11 cellular contexts compared by ENCODE assay signal in genomic region chr22:47154621-47155081, GRCh38.
DNase-seq lines count a peak whose midpoint lies in the region; ATAC-seq and TF ChIP-seq lines count a peak whose summit lies in the region.
"Had no signal": no experiment of that assay in that cellular context is flagged by ENCODE, and none has a peak within 500 bp of the region (broad histone marks: within the 10 kb centered on the region; RNA-seq: fewer than 3 reads in every experiment).

No MANE protein-coding gene starts in this region.

- no peaks in the 10 kb centered on the region for H3K36me3 ChIP-seq in GM23338 (ENCODE audit: insufficient read depth)
- H3K36me3 ChIP-seq in spleen, result peaks cover 0 to 64% (median 5%) of the 10 kb centered on the region in 6 donors
- H3K36me3 ChIP-seq: WERI-Rb-1 had no signal

- peaks cover 3% of the 10 kb centered on the region; the same call in 1 of the 3 replicates for H3K9me3 Mint-ChIP-seq in GM23338
- H3K9me3 Mint-ChIP-seq: activated naive CD8-positive, alpha-beta T cell treated with anti-CD3 and anti-CD28 coated beads, Interleukin-2, amount 10 ng/mL, durations not matched to agents 7 days and 5 days had no signal

- H3K4me3 Mint-ChIP-seq in GM23338, result no peak overlapping the region
- H3K4me3 Mint-ChIP-seq: activated naive CD8-positive, alpha-beta T cell treated with anti-CD3 and anti-CD28 coated beads, Interleukin-2, amount 10 ng/mL, durations not matched to agents 7 days and 5 days had no signal

- no peak overlapping the region for H3K4me2 ChIP-seq in GM23338

- H3K79me2 ChIP-seq in GM23338 (replicated peaks; ENCODE audit: insufficient read depth), result no peaks in the 10 kb centered on the region

- H3K4me1 ChIP-seq in GM23338 (ENCODE audit: insufficient read depth) (no peaks in the 10 kb centered on the region), right cardiac atrium (ENCODE audit: control insufficient read depth, insufficient read depth, low read length) (no peaks in the 10 kb centered on the region), spleen (peaks cover 0 to 18% (median 4%) of the 10 kb centered on the region in 6 donors)

- DNase-seq in GM23338 (ENCODE audit: low spot score), result no peak
- DNase-seq in astrocyte of the hippocampus (ENCODE audit: low read depth, low spot score), result peak; percentile 89
- DNase-seq in right cardiac atrium, result peak; percentile 62 to 88 (median 87)
- DNase-seq in spleen, result no peak
- DNase-seq in NCI-H187 treated with DMSO at 0.1 percent for 48 hours (lab: John Stamatoyannopoulos, UW), result no peak
- DNase-seq in SIG-M5 (lab: John Stamatoyannopoulos, UW), result no peak
- no peak for DNase-seq in NK-92 (lab: John Stamatoyannopoulos, UW; ENCODE audit: unreplicated experiment)
- no peak for DNase-seq in NCI-H774 (lab: John Stamatoyannopoulos, UW)
- DNase-seq: activated naive CD8-positive, alpha-beta T cell treated with anti-CD3 and anti-CD28 coated beads, Interleukin-2, amount 10 ng/mL, durations not matched to agents 7 days and 5 days; NCI-H748 treated with DMSO at 0.1 percent for 48 hours; WERI-Rb-1 had no signal

- peaks cover 7% of the 10 kb centered on the region for H3K27me3 Mint-ChIP-seq in GM23338 (ENCODE audit: insufficient read depth, low read depth, poor library complexity)
- H3K27me3 Mint-ChIP-seq: activated naive CD8-positive, alpha-beta T cell treated with anti-CD3 and anti-CD28 coated beads, Interleukin-2, amount 10 ng/mL, durations not matched to agents 7 days and 5 days had no signal

- intact Hi-C loops in right cardiac atrium (cut with DNase I) (no loop called here), spleen (cut with DNase I; ENCODE audit: low total_unique reads) (no loop called here)

- no peaks in the 10 kb centered on the region; the same call in 1 of the 2 replicates for H4K20me1 ChIP-seq in GM23338 (replicated peaks; ENCODE audit: insufficient read depth)

- ATAC-seq in GM23338, result peak; percentile 31
- ATAC-seq in right cardiac atrium, result peak; percentile 80 to 81

- no peak for TF ChIP-seq POLR2A in spleen (IDR thresholded peaks at IDR 0.05)

- H3K4me1 Mint-ChIP-seq in GM23338, result peaks cover 2% of the 10 kb centered on the region; the same call in 2 of the 3 replicates

- H3K27ac ChIP-seq in GM23338 (ENCODE audit: low read depth) (no peak overlapping the region), right cardiac atrium (ENCODE audit: low read length) (peak overlapping the region; percentile 2), spleen (peak overlapping the region in 5 of 8 donors; percentile 2 to 60 (median 46))
- H3K27ac ChIP-seq: WERI-Rb-1 had no signal

- H3F3A ChIP-seq in GM23338 (replicated peaks; ENCODE audit: low read depth), result no peaks in the 10 kb centered on the region

- H3K4me3 ChIP-seq in GM23338, result no peak overlapping the region
- H3K4me3 ChIP-seq in right cardiac atrium (ENCODE audit: low read length), result peak overlapping the region; percentile 4
- peak overlapping the region in 2 of 8 donors; percentile 1 to 6 for H3K4me3 ChIP-seq in spleen

- no peak overlapping the region for H3K27ac Mint-ChIP-seq in GM23338
- H3K27ac Mint-ChIP-seq: activated naive CD8-positive, alpha-beta T cell treated with anti-CD3 and anti-CD28 coated beads, Interleukin-2, amount 10 ng/mL, durations not matched to agents 7 days and 5 days had no signal

- H3K9me2 ChIP-seq in GM23338 (ENCODE audit: insufficient read depth), result no peaks in the 10 kb centered on the region

- no peak overlapping the region for H2AFZ ChIP-seq in GM23338

- H3K27me3 ChIP-seq in GM23338 (ENCODE audit: insufficient read depth) (no peaks in the 10 kb centered on the region), right cardiac atrium (ENCODE audit: control insufficient read depth, insufficient read depth) (no peaks in the 10 kb centered on the region), spleen (replicated peaks in 1 of 7) (no peaks in the 10 kb centered on the region)

- H3K9me3 ChIP-seq in right cardiac atrium (ENCODE audit: control insufficient read depth, low read length), result no peaks in the 10 kb centered on the region
- peaks cover 0 to 8% (median 0%) of the 10 kb centered on the region in 8 donors for H3K9me3 ChIP-seq in spleen

- no peaks in the 10 kb centered on the region for H3K36me3 Mint-ChIP-seq in GM23338 (ENCODE audit: low read depth)

- WGBS in right cardiac atrium, result 14% methylated on average over 19 of the region's 19 CpGs
- WGBS in spleen, 5 donors, result 51 to 70% (median 64%) methylated on average over 17 to 19 of the region's 19 CpGs

- TF ChIP-seq CTCF in GM23338 (conservative IDR thresholded peaks at IDR 0.05; ENCODE audit: low read depth in 2 of 2), result no peak
- TF ChIP-seq CTCF in spleen (IDR thresholded peaks at IDR 0.05 in 8 of 11, conservative IDR thresholded peaks at IDR 0.05 in 3 of 11), result no peak

TF ChIP-seq in GM23338, 12 proteins besides CTCF, POLR2A, EP300 and RAD21:
- TF ChIP-seq ZNF331 (CRISPR knock-in tag; IDR thresholded peaks at IDR 0.05; ENCODE audit: low read depth) (no peak), JUNB (IDR thresholded peaks at IDR 0.05; ENCODE audit: unreplicated experiment) (no peak), POLR2AphosphoS5 (IDR thresholded peaks at IDR 0.05; ENCODE audit: low read depth) (no peak), ETS1 (IDR thresholded peaks at IDR 0.05) (no peak), NANOG (IDR thresholded peaks at IDR 0.05; ENCODE audit: borderline replicate concordance) (no peak), EZH2 (IDR thresholded peaks at IDR 0.05; ENCODE audit: low read depth, unreplicated experiment) (no peak), ZNF462 (CRISPR knock-in tag; IDR thresholded peaks at IDR 0.05) (no peak), ZNF114 (CRISPR knock-in tag; IDR thresholded peaks at IDR 0.05) (no peak)
TF ChIP-seq in GM23338: peak in this region for 0.

Comparison
In these comparisons a context has a peak if more than half of its experiments do, and no peak if none do; other contexts are left out.
1. DNase-seq: peak in astrocyte of the hippocampus (single experiment) and right cardiac atrium (3 of 3); none in GM23338 (single experiment), spleen (single experiment), NCI-H187 treated with DMSO at 0.1 percent for 48 hours (single experiment), SIG-M5 (single experiment), NK-92 (single experiment) and NCI-H774 (single experiment).